In the genomic region with DNA sequence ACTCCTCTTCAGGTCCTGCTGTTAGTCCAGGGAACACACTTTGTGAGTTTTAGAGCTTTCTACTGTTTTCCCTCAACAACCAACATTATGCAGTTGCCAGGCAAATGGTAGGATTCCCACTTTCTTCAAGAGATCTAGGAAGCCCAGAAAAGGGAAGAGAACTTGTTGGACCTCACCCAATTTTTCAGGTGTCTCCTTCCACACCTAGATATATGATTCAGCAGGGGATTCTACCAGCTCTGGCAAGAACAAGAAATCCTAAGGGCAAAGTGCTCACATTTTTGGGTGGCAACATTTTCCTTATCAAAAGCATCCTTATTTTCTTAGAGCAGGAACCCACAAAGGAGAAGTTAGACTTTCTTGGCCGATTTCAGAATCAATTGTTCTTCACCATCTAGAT, we compare ENCODE assay signal across 23 cellular contexts.
"Had no signal": no experiment of that assay in that cellular context is flagged by ENCODE, and none has a peak within 500 bp of the region (broad histone marks: within the 10 kb centered on the region; RNA-seq: fewer than 3 reads in every experiment).

No MANE protein-coding gene starts in this region.

- H3K36me3 Mint-ChIP-seq: immature natural killer cell; natural killer cell treated with Interleukin-12 subunit alpha and Interleukin-12 subunit beta and Interleukin-15 and Interleukin-18, amount 100 ng/mL, for 72 hours; neural progenitor cell; stimulated activated memory B cell treated with anti-CD40 and anti-IgM and Interleukin-4, amounts not matched to agents 10 μg/mL and 1 μg/mL and 100 μg/mL, for 72 hours had no signal

- H3K27me3 Mint-ChIP-seq: natural killer cell treated with Interleukin-12 subunit alpha and Interleukin-12 subunit beta and Interleukin-15 and Interleukin-18, amount 100 ng/mL, for 72 hours; stimulated activated memory B cell treated with anti-CD40 and anti-IgM and Interleukin-4, amounts not matched to agents 10 μg/mL and 1 μg/mL and 100 μg/mL, for 72 hours had no signal

- H3K27ac Mint-ChIP-seq: effector memory CD8-positive, alpha-beta T cell; immature natural killer cell; natural killer cell treated with Interleukin-12 subunit alpha and Interleukin-12 subunit beta and Interleukin-15 and Interleukin-18, amount 100 ng/mL, for 72 hours; neural progenitor cell; stimulated activated memory B cell treated with anti-CD40 and anti-IgM and Interleukin-4, amounts not matched to agents 10 μg/mL and 1 μg/mL and 100 μg/mL, for 72 hours; stimulated activated naive CD8-positive, alpha-beta T cell treated with anti-CD3 and anti-CD28 coated beads, Interleukin-15, amount 100 ng/mL, for 72 hours had no signal

- ATAC-seq: effector memory CD8-positive, alpha-beta T cell; lower lobe of right lung; natural killer cell treated with Interleukin-12 subunit alpha and Interleukin-12 subunit beta and Interleukin-15 and Interleukin-18, amount 100 ng/mL, for 72 hours; stimulated activated memory B cell treated with anti-CD40 and anti-IgM and Interleukin-4, amounts not matched to agents 10 μg/mL and 1 μg/mL and 100 μg/mL, for 72 hours; stimulated activated naive CD8-positive, alpha-beta T cell treated with anti-CD3 and anti-CD28 coated beads, Interleukin-15, amount 100 ng/mL, for 72 hours had no signal

- H3K9me3 Mint-ChIP-seq: stimulated activated memory B cell treated with anti-CD40 and anti-IgM and Interleukin-4, amounts not matched to agents 10 μg/mL and 1 μg/mL and 100 μg/mL, for 72 hours; stimulated activated naive CD8-positive, alpha-beta T cell treated with anti-CD3 and anti-CD28 coated beads, Interleukin-15, amount 100 ng/mL, for 72 hours had no signal

- H3K4me1 Mint-ChIP-seq: central memory CD8-positive, alpha-beta T cell; immature natural killer cell; neural progenitor cell; stimulated activated naive CD8-positive, alpha-beta T cell treated with anti-CD3 and anti-CD28 coated beads, Interleukin-15, amount 100 ng/mL, for 72 hours had no signal

- H3K36me3 ChIP-seq: left ventricle myocardium inferior, lower lobe of right lung, neural progenitor cell, ovary, spleen had no signal

- H3K4me3 Mint-ChIP-seq: central memory CD8-positive, alpha-beta T cell; effector memory CD8-positive, alpha-beta T cell; immature natural killer cell; natural killer cell treated with Interleukin-12 subunit alpha and Interleukin-12 subunit beta and Interleukin-15 and Interleukin-18, amount 100 ng/mL, for 72 hours; neural progenitor cell; stimulated activated memory B cell treated with anti-CD40 and anti-IgM and Interleukin-4, amounts not matched to agents 10 μg/mL and 1 μg/mL and 100 μg/mL, for 72 hours; stimulated activated naive CD8-positive, alpha-beta T cell treated with anti-CD3 and anti-CD28 coated beads, Interleukin-15, amount 100 ng/mL, for 72 hours had no signal

- H3K9me3 ChIP-seq: left ventricle myocardium inferior, lower lobe of right lung, ovary, spleen had no signal

- H3K27me3 ChIP-seq: neural progenitor cell, ovary, spleen had no signal

- H3K27ac ChIP-seq: left ventricle myocardium inferior, lower lobe of right lung, neural progenitor cell, ovary, spleen had no signal

- H3K4me3 ChIP-seq: left ventricle myocardium inferior, lower lobe of right lung, neural progenitor cell, ovary, spleen had no signal

- DNase-seq: cortex of kidney; effector memory CD8-positive, alpha-beta T cell; erythroblast; immature natural killer cell; kidney; left cardiac atrium; left ventricle myocardium inferior; lower lobe of right lung; mesenchymal stem cell; midbrain; nucleus accumbens; ovary; right cardiac atrium; spleen; stimulated activated CD4-positive, alpha-beta T cell treated with anti-CD3 and anti-CD28 coated beads, Interleukin-15, amount 100 ng/mL, for 24 hours; stimulated activated CD4-positive, alpha-beta T cell treated with anti-CD3 and anti-CD28 coated beads, Interleukin-1b, Interleukin-23, amount 100 ng/mL, for 48 hours; stimulated activated CD4-positive, alpha-beta T cell treated with anti-CD3 and anti-CD28 coated beads, Interleukin-4, amount 100 ng/mL, for 24 hours; stimulated activated naive CD8-positive, alpha-beta T cell treated with anti-CD3 and anti-CD28 coated beads, Interleukin-15, amount 100 ng/mL, for 72 hours; trophoblast cell had no signal
